Comparison of ENCODE assay signal across 20 cellular contexts in the genomic region with DNA sequence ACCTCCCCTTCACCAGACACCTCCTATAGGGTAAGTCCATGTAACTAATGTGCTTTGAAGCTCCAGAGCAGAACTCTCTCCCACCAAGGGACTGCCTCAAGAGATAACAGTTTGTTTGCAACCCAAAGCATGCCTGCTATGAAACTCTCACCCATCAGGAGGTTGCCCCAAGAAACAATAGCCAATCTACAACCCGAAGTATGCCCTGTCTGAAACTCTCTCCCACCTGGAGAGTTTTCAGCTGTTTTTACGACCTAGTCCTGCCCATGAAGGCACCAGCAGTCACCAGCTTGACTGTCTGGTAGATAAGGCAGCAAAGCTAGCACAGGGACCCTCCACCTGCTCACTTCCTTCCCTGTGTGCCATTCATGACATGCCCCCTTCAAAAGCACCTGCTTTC.
"Had no signal": no experiment of that assay in that cellular context is flagged by ENCODE, and none has a peak within 500 bp of the region (broad histone marks: within the 10 kb centered on the region; RNA-seq: fewer than 3 reads in every experiment).

No MANE protein-coding gene starts in this region.

- H3K4me3 ChIP-seq: gastroesophageal sphincter, heart left ventricle, left ventricle myocardium inferior, psoas muscle, thyroid gland had no signal

- H3K36me3 ChIP-seq: gastroesophageal sphincter, heart left ventricle, left ventricle myocardium inferior, thyroid gland had no signal

- H3K27ac Mint-ChIP-seq: activated B cell treated with CpG ODN at 0.5 μM for 24 hours; activated CD4-positive, alpha-beta memory T cell treated with anti-CD3 and anti-CD28 coated beads, Interleukin-2, amount 10 ng/mL, durations not matched to agents 7 days and 5 days; activated CD8-positive, alpha-beta memory T cell treated with anti-CD3 and anti-CD28 coated beads, Interleukin-2, amount 10 ng/mL, durations not matched to agents 7 days and 5 days; activated naive CD8-positive, alpha-beta T cell treated with anti-CD3 and anti-CD28 coated beads for 36 hours; activated T-helper 17 cell treated with anti-CD3 and anti-CD28 coated beads, Interleukin-2, amount 50 U/mL, for 72 hours; T-helper 2 cell treated with Interferon-gamma antibody and Interleukin-4, amounts not matched to agents 5 μg/mL and 100 μg/mL, for 36 hours had no signal

- H3K27ac ChIP-seq: gastroesophageal sphincter, heart left ventricle, left ventricle myocardium inferior, psoas muscle, thyroid gland had no signal

- H3K4me1 Mint-ChIP-seq: activated B cell treated with CpG ODN at 0.5 μM for 24 hours; activated CD4-positive, alpha-beta memory T cell treated with anti-CD3 and anti-CD28 coated beads, Interleukin-2, amount 10 ng/mL, durations not matched to agents 7 days and 5 days; activated CD8-positive, alpha-beta memory T cell treated with anti-CD3 and anti-CD28 coated beads, Interleukin-2, amount 10 ng/mL, durations not matched to agents 7 days and 5 days; activated naive CD8-positive, alpha-beta T cell treated with anti-CD3 and anti-CD28 coated beads for 36 hours; activated T-helper 17 cell treated with anti-CD3 and anti-CD28 coated beads, Interleukin-2, amount 50 U/mL, for 72 hours had no signal

- H3K27me3 ChIP-seq: gastroesophageal sphincter, thyroid gland had no signal

- H3K36me3 Mint-ChIP-seq: activated CD8-positive, alpha-beta memory T cell treated with anti-CD3 and anti-CD28 coated beads, Interleukin-2, amount 10 ng/mL, durations not matched to agents 7 days and 5 days; activated naive CD8-positive, alpha-beta T cell treated with anti-CD3 and anti-CD28 coated beads for 36 hours had no signal

- H3K9me3 Mint-ChIP-seq: activated B cell treated with CpG ODN at 0.5 μM for 24 hours; activated CD4-positive, alpha-beta memory T cell treated with anti-CD3 and anti-CD28 coated beads, Interleukin-2, amount 10 ng/mL, durations not matched to agents 7 days and 5 days; activated naive CD8-positive, alpha-beta T cell treated with anti-CD3 and anti-CD28 coated beads for 36 hours; activated T-helper 17 cell treated with anti-CD3 and anti-CD28 coated beads, Interleukin-2, amount 50 U/mL, for 72 hours; neural crest cell; T-helper 2 cell treated with Interferon-gamma antibody and Interleukin-4, amounts not matched to agents 5 μg/mL and 100 μg/mL, for 36 hours had no signal

- H3K4me1 ChIP-seq: gastroesophageal sphincter, heart left ventricle, left ventricle myocardium inferior, psoas muscle, thyroid gland had no signal

- H3K4me3 Mint-ChIP-seq: activated B cell treated with CpG ODN at 0.5 μM for 24 hours; activated CD4-positive, alpha-beta memory T cell treated with anti-CD3 and anti-CD28 coated beads, Interleukin-2, amount 10 ng/mL, durations not matched to agents 7 days and 5 days; activated CD8-positive, alpha-beta memory T cell treated with anti-CD3 and anti-CD28 coated beads, Interleukin-2, amount 10 ng/mL, durations not matched to agents 7 days and 5 days; activated naive CD8-positive, alpha-beta T cell treated with anti-CD3 and anti-CD28 coated beads for 36 hours; activated T-helper 17 cell treated with anti-CD3 and anti-CD28 coated beads, Interleukin-2, amount 50 U/mL, for 72 hours; neural crest cell; T-helper 2 cell treated with Interferon-gamma antibody and Interleukin-4, amounts not matched to agents 5 μg/mL and 100 μg/mL, for 36 hours had no signal

- DNase-seq: activated B cell treated with CpG ODN at 0.5 μM for 24 hours; activated CD4-positive, alpha-beta memory T cell treated with anti-CD3 and anti-CD28 coated beads, Interleukin-2, amount 10 ng/mL, durations not matched to agents 7 days and 5 days; activated CD4-positive, alpha-beta T cell treated with anti-CD3 and anti-CD28 coated beads for 48 hours; activated CD8-positive, alpha-beta memory T cell treated with anti-CD3 and anti-CD28 coated beads, Interleukin-2, amount 10 ng/mL, durations not matched to agents 7 days and 5 days; activated naive CD4-positive, alpha-beta T cell; activated naive CD8-positive, alpha-beta T cell treated with anti-CD3 and anti-CD28 coated beads for 36 hours; activated T-cell treated with anti-CD3 and anti-CD28 coated beads, Interleukin-2, amount 50 U/mL, for 1 hour; amniotic stem cell; effector CD4-positive, alpha-beta T cell; heart left ventricle; left ventricle myocardium inferior; psoas muscle; right cardiac atrium; stimulated activated CD4-positive, alpha-beta T cell treated with anti-CD3 and anti-CD28 coated beads, Interleukin-2, amount 100 ng/mL, for 24 hours; stimulated activated naive CD4-positive, alpha-beta T cell treated with Interleukin-2 at 50 U/mL for 16 hours; thyroid gland had no signal

- H3K9me3 ChIP-seq: gastroesophageal sphincter, heart left ventricle, left ventricle myocardium inferior, psoas muscle, thyroid gland had no signal

- H3K27me3 Mint-ChIP-seq: activated B cell treated with CpG ODN at 0.5 μM for 24 hours had no signal
